13 cellular contexts compared by ENCODE assay signal in the genomic region with DNA sequence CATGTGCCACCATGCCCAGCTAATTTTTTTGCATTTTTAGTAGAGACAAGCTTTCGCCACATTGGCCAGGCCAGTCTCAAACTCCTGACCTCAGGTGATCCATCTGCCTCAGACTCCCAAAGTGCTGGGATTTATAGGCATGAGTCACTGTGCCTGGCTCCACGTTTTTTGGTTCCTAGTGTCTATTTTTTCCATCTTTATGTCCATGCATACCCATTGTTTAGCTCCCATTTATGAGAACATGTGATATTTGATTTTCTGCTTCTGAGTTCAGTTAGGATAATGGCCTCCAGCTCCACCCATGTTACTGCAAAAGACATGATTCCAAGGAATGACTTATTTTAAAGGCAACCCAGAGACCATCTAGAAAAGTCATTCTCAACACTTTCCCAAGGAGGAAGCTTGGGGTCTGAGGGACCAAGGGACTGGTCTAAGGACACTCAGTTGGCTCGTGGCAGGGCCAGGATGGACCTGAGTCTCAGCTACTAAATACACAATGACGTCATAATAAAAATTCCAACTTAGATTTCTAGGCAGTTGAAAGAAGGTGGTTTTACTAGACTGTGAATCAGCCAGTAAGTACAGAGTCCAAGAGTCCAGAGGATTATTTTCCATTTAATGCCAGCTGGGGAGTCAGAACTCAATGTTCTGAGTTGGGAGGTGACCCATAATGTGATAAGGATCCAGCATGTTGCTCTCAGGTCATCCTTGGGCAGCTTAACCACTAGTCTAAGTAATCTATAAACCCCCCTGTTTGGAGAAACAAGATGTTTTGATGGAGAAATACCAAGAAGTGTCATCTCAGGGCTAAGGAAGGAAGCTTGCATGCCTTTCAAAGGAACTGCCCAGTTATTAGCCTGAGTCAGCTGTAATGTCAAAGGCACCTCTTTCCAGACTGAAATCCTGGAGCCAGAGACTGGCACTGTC. TPM values are rescaled to one million over a fixed set of nuclear protein-coding genes. Genes with fewer than 3 reads are reported as not detected.
DNase-seq lines count a peak whose midpoint lies in the region; ATAC-seq, FAIRE-seq and TF ChIP-seq lines count a peak whose summit lies in the region.
"Had no signal": no experiment of that assay in that cellular context is flagged by ENCODE, and none has a peak within 500 bp of the region (broad histone marks: within the 10 kb centered on the region; RNA-seq: fewer than 3 reads in every experiment).

No MANE protein-coding gene starts in this region.

- no peak for FAIRE-seq in bronchial epithelial cell (lab: Jason Lieb, UNC)

- TF ChIP-seq CTCF in bronchial epithelial cell (IDR thresholded peaks at IDR 0.05; ENCODE audit: insufficient read depth, low read length, severe bottlenecking) (no peak), A673 (conservative IDR thresholded peaks at IDR 0.05; ENCODE audit: low read depth, low read length) (no peak)

- H3K4me3 ChIP-seq in bronchial epithelial cell (ENCODE audit: low read depth, low read length) (no peak overlapping the region), A673 (ENCODE audit: low read depth, low read length, poor library complexity, severe bottlenecking) (no peak overlapping the region)

- DNase-seq in AG08395 (ENCODE audit: low spot score) (peak; percentile 60), LHCN-M2 (ENCODE audit: low read depth) (peak; percentile 70), bronchial epithelial cell (ENCODE audit: low read depth) (peak; percentile 43), mucosa of gallbladder (ENCODE audit: low spot score) (peak; percentile 45), CD1c-positive myeloid dendritic cell (ENCODE audit: extremely low spot score) (no peak), A673 (ENCODE audit: low spot score) (no peak)
- DNase-seq: activated naive CD8-positive, alpha-beta T cell treated with anti-CD3 and anti-CD28 coated beads, Interleukin-2, amount 10 ng/mL, durations not matched to agents 7 days and 5 days; NCI-H1105 treated with DMSO at 0.1 percent for 48 hours; stimulated activated CD4-positive, alpha-beta T cell treated with anti-CD3 and anti-CD28 coated beads, Interleukin-1b, Interleukin-23, amount 100 ng/mL, for 48 hours; stimulated activated naive B cell treated with anti-CD40 and anti-IgM and Interleukin-4, amounts not matched to agents 10 μg/mL and 1 μg/mL and 100 μg/mL, for 72 hours had no signal

- H3K27ac ChIP-seq in A673 (ENCODE audit: low read depth, low read length, poor library complexity, severe bottlenecking), result no peak overlapping the region

- peaks cover 5% of the 10 kb centered on the region for H3K27me3 ChIP-seq in bronchial epithelial cell (ENCODE audit: control insufficient read depth, insufficient read depth, low read length)
- H3K27me3 ChIP-seq in A673 (replicated peaks; ENCODE audit: insufficient read depth, low read depth, low read length, poor library complexity), result no peaks in the 10 kb centered on the region

- POLR2A ChIA-PET in A673 (lab: Charles Lee; ENCODE audit: low non-redundant PET), result no interaction called here

- peaks cover 7% of the 10 kb centered on the region for H3K4me1 ChIP-seq in A673 (ENCODE audit: insufficient read depth, low read length, poor library complexity, severe bottlenecking)

- CTCF ChIA-PET in A673 (lab: Charles Lee), result no interaction called here

- H3K36me3 ChIP-seq in bronchial epithelial cell (ENCODE audit: control insufficient read depth, insufficient read depth, low read length), result no peaks in the 10 kb centered on the region
- no peaks in the 10 kb centered on the region for H3K36me3 ChIP-seq in A673 (ENCODE audit: insufficient read depth, low read length, poor library complexity, severe bottlenecking)

- H3K9me3 ChIP-seq in A673 (ENCODE audit: low read depth, low read length, poor library complexity, severe bottlenecking), result no peaks in the 10 kb centered on the region

- no peak for ATAC-seq in HG02623 (IDR thresholded peaks at IDR 0.05; ENCODE audit: unreplicated experiment)
- no peak for ATAC-seq in GM21723 (IDR thresholded peaks at IDR 0.05; ENCODE audit: unreplicated experiment)
- ATAC-seq: natural killer cell treated with Interleukin-12 subunit alpha and Interleukin-12 subunit beta and Interleukin-15 and Interleukin-18, amount 100 ng/mL, for 72 hours; stimulated activated naive B cell treated with anti-CD40 and anti-IgM and Interleukin-4, amounts not matched to agents 10 μg/mL and 1 μg/mL and 100 μg/mL, for 72 hours had no signal

- intact Hi-C loops in A673 (cut with micrococcal nuclease; ENCODE audit: unreplicated experiment), result no loop called here

- no TSS peak for BruUV-seq in A673 (replicated peaks; lab: Mats Ljungman, UMichigan)

RNA-seq across cellular contexts. Expression of gene ABTB2, which starts 39.4 kb away (rescaled TPM):
- total RNA-seq in LHCN-M2 (2014; rRNA removed), result 1.3 and 1.5 TPM in 2 replicates
- polyA plus RNA-seq in LHCN-M2 (2012), result 4.1 TPM
- total RNA-seq in bronchial epithelial cell, result 0.53 and 2.2 TPM in 2 replicates
- 9.8 TPM for total RNA-seq in mucosa of gallbladder
- total RNA-seq in A673 (2021), result 40.7 and 46.3 TPM in 2 replicates

Comparison
In these comparisons a context has a peak if more than half of its experiments do, and no peak if none do; other contexts are left out.
1. DNase-seq: peak in AG08395 (single experiment), LHCN-M2 (single experiment), bronchial epithelial cell (single experiment) and mucosa of gallbladder (single experiment); none in CD1c-positive myeloid dendritic cell (single experiment) and A673 (single experiment).